5 cellular contexts compared by ENCODE assay signal in the genomic region with DNA sequence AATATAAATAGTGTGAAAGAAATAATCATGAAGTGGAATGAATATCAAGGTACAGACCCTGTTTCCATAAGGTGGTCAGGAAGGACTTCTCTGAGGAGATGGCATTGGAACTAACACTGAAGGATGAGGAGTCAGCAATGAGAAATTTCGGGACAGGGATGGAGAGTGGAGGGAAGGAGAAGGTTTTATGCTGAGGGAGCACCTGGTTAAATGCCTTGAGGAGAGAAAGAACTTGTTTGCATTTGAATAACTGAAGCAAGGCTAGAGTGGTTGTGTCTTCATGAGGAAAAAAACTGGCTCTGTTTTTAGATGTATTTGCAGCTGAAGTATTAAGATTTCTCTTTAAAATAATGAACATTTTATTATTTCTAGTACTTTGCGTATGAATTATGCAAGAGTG.
"Had no signal": no experiment of that assay in that cellular context is flagged by ENCODE, and none has a peak within 500 bp of the region (broad histone marks: within the 10 kb centered on the region; RNA-seq: fewer than 3 reads in every experiment).

No MANE protein-coding gene starts in this region.

- H3K9me3 ChIP-seq: HAP-1 had no signal

- H3K4me3 ChIP-seq: HAP-1, K562 had no signal

- DNase-seq: IMR-90, KG1 had no signal

- H3K36me3 ChIP-seq: HAP-1 had no signal

- ATAC-seq: HCT116, K562 had no signal
